Comparison of ENCODE assay signal across 8 cellular contexts in the genomic region with DNA sequence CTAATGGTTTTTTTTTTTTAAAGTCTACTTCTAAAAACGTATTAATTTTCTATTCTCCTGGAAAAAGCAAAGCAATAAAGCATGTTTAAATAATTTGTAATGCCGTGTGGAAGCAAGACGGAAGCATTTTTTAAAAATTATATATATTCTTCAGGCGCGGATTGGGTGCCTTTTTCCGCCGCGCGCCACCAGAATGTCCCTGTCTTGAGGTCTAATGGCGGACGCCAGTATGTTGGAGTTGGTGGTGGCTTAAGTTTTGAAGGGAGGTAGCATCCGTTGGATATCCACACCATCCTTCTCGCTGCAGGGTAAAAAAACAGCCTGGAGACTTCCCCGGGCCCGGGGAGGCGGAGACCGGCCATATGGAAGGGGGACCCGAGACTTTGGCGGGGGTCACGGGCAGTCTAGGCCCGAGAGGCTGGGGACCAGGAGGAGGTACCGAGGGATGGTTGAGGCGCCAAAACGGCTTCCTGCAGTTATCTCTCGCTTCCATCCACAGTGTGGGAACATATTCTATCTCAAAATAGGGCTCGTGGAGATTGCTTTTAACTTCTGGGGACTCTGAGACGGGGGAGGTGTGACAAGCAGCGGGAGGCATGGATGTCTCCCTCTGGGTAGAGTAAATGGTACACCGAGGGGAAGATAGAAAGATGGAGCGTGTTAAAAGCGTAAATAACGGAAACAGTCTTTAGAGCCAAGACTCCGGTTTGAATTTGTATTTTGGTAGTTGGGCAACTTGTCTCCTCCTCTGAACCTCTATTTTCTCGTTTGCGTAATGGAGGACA.
DNase-seq lines count a peak whose midpoint lies in the region; ATAC-seq, FAIRE-seq and TF ChIP-seq lines count a peak whose summit lies in the region.

A gene (plus strand): TSS at position 196 of the 785 bp plus-strand sequence. CDS start 2,841 bp downstream, outside the sequence.

- peak within 1 kb of the TSS; percentile 84 for H3K4me3 ChIP-seq in HFF-Myc (replicated peaks; ENCODE audit: low read depth, low read length)
- peak within 1 kb of the TSS; percentile 61 for H3K4me3 ChIP-seq in astrocyte of the cerebellum (ENCODE audit: low read depth, low read length)

- in situ Hi-C loops in astrocyte of the cerebellum (cut with HindIII; ENCODE audit: low sequenced_read_pairs): no loop called here

- TF ChIP-seq CTCF in HFF-Myc (IDR thresholded peaks at IDR 0.05; ENCODE audit: low read depth, low read length, missing control alignments) (no peak), astrocyte of the cerebellum (IDR thresholded peaks at IDR 0.05; ENCODE audit: low read depth, low read length, missing control alignments) (no peak)

- peak; percentile 92 for FAIRE-seq in G401.6 (lab: Jason Lieb, UNC)

- ATAC-seq in HG02884 (IDR thresholded peaks at IDR 0.05; ENCODE audit: unreplicated experiment): no peak

- DNase-seq in HFF-Myc (ENCODE audit: extremely low read depth, low read depth): no peak
- DNase-seq in NCI-H1417 treated with DMSO at 0.1 percent for 48 hours (lab: John Stamatoyannopoulos, UW): peak; percentile 75
- DNase-seq in T-helper 2 cell: peak in 3 of 5 experiments; percentile 43 to 74 (median 51)
- no peak for DNase-seq in astrocyte of the cerebellum (ENCODE audit: low read depth)
- peak; percentile 71 to 91 for DNase-seq in hippocampal formation (lab: John Stamatoyannopoulos, UW)
- DNase-seq in retina: peak; percentile 98

Comparison
In these comparisons a context has a peak if more than half of its experiments do, and no peak if none do; other contexts are left out.
1. DNase-seq: peak in NCI-H1417 treated with DMSO at 0.1 percent for 48 hours (single experiment), T-helper 2 cell (3 of 5), hippocampal formation (2 of 2) and retina (single experiment); none in HFF-Myc (single experiment) and astrocyte of the cerebellum (single experiment).